In genomic region chr4:106502106-106502699, GRCh38 we compare ENCODE assay signal across 8 cellular contexts.
DNase-seq lines count a peak whose midpoint lies in the region; ATAC-seq, FAIRE-seq and TF ChIP-seq lines count a peak whose summit lies in the region.

No MANE protein-coding gene starts in this region.

- H3K9me3 ChIP-seq in fibroblast of lung (ENCODE audit: control insufficient read depth, insufficient read depth, low read depth, low read length) (no peaks in the 10 kb centered on the region), pancreas (no peaks in the 10 kb centered on the region)

- WGBS in pancreas, 2 donors = 3 to 4% methylated on average over 11 of the region's 11 CpGs

- FAIRE-seq in pancreas (lab: Jason Lieb, UNC) = no peak

- TF ChIP-seq CTCF in AG09309 (IDR thresholded peaks at IDR 0.05; ENCODE audit: control insufficient read depth, insufficient read depth, low read depth, low read length, missing control alignments) = peak; percentile 13
- peak; percentile 84 for TF ChIP-seq CTCF in GM13977 (IDR thresholded peaks at IDR 0.05; ENCODE audit: extremely low read depth, insufficient read depth, missing control alignments)
- peak; percentile 68 to 83 for TF ChIP-seq CTCF in fibroblast of lung (conservative IDR thresholded peaks at IDR 0.05 in 1 of 2, IDR thresholded peaks at IDR 0.05 in 1 of 2; ENCODE audit: low read depth in 1 of 2, low read length in 2 of 2)
- TF ChIP-seq CTCF in pancreas (IDR thresholded peaks at IDR 0.05) = peak in 3 of 4 donors; percentile 17 to 54 (median 49)

- no peak overlapping the region for H3K9ac ChIP-seq in fibroblast of lung (ENCODE audit: insufficient read depth, low read length)

- H3K4me1 ChIP-seq in fibroblast of lung (ENCODE audit: control insufficient read depth, extremely low read depth, insufficient read depth, low read length) = no peaks in the 10 kb centered on the region
- H3K4me1 ChIP-seq in pancreas = no peaks in the 10 kb centered on the region

- H3K4me3 ChIP-seq in AG09309 (ENCODE audit: control insufficient read depth, low read depth, low read length) (no peak overlapping the region), fibroblast of lung (replicated peaks in 1 of 4; ENCODE audit: control extremely low read depth in 1 of 4, insufficient read depth in 1 of 4, low read depth in 3 of 4, low read length in 4 of 4) (no peak overlapping the region), pancreas (no peak overlapping the region)

- no peak overlapping the region for H3K4me2 ChIP-seq in fibroblast of lung (ENCODE audit: extremely low read depth, insufficient read depth, low read length)

- DNase-seq in AG09309 (ENCODE audit: low read depth) (no peak), GM13977 (ENCODE audit: low spot score) (peak; percentile 56), NCI-H2029 treated with DMSO at 0.1 percent for 48 hours (lab: John Stamatoyannopoulos, UW) (peak; percentile 13), fibroblast of lung (ENCODE audit: low read depth in 2 of 2) (peak; percentile 54 to 62), pancreas (peak in 5 of 6 donors; percentile 30 to 66 (median 49)), GOT3 (lab: John Stamatoyannopoulos, UW) (no peak)
- peak; percentile 4 for DNase-seq in activated CD4-positive, alpha-beta T cell treated with anti-CD3 and anti-CD28 coated beads, Interleukin-2, amount 50 U/mL, for 1 hour

- no peaks in the 10 kb centered on the region for H3K27me3 ChIP-seq in fibroblast of lung (ENCODE audit: control insufficient read depth, insufficient read depth, low read length)
- no peaks in the 10 kb centered on the region for H3K27me3 ChIP-seq in pancreas

- no peak overlapping the region for H2AFZ ChIP-seq in fibroblast of lung (ENCODE audit: low read length)

- H3K27ac ChIP-seq in fibroblast of lung (ENCODE audit: insufficient read depth, low read length) (no peak overlapping the region), pancreas (no peak overlapping the region)

- intact Hi-C loops in pancreas (cut with DNase I) = no loop called here

- ATAC-seq in HG02763 (IDR thresholded peaks at IDR 0.05; ENCODE audit: unreplicated experiment) (peak; percentile 86), pancreas (peak; percentile 67 to 84 (median 80))

- in situ Hi-C loops in GM13977 (cut with MboI; ENCODE audit: low pct_unique_long_range_greater_than_20kb, low sequenced_read_pairs, unreplicated experiment) = no loop called here

- H3K36me3 ChIP-seq in fibroblast of lung (ENCODE audit: control insufficient read depth, insufficient read depth, low read length) (no peaks in the 10 kb centered on the region), pancreas (no peaks in the 10 kb centered on the region)

- H3K79me2 ChIP-seq in fibroblast of lung (ENCODE audit: control insufficient read depth, insufficient read depth, low read length) = no peaks in the 10 kb centered on the region

- H4K20me1 ChIP-seq in fibroblast of lung (ENCODE audit: control insufficient read depth, extremely low read depth, insufficient read depth, low read length) = no peaks in the 10 kb centered on the region

Comparison
In these comparisons a context has a peak if more than half of its experiments do, and no peak if none do; other contexts are left out.
1. DNase-seq: peak in GM13977 (single experiment), NCI-H2029 treated with DMSO at 0.1 percent for 48 hours (single experiment), activated CD4-positive, alpha-beta T cell treated with anti-CD3 and anti-CD28 coated beads, Interleukin-2, amount 50 U/mL, for 1 hour (single experiment), fibroblast of lung (2 of 2) and pancreas (5 of 6); none in AG09309 (single experiment) and GOT3 (single experiment).
2. CTCF ChIP-seq: peak in every context shown above with its lines; median percentile 84 in GM13977; 76 in fibroblast of lung; 49 in pancreas; 13 in AG09309.